ENCODE assay signal across 8 cellular contexts in genomic region chr22:39520874-39521857, GRCh38. TPM values are rescaled to one million over a fixed set of nuclear protein-coding genes. Genes with fewer than 3 reads are reported as not detected.
DNase-seq lines count a peak whose midpoint lies in the region; ATAC-seq and TF ChIP-seq lines count a peak whose summit lies in the region.

No MANE protein-coding gene starts in this region.

- DNase-seq in AG04450 (ENCODE audit: low read depth, low spot score), result no peak
- DNase-seq in SK-N-DZ (ENCODE audit: low spot score), result peak; percentile 67
- peak; percentile 71 to 84 for DNase-seq in activated naive CD4-positive, alpha-beta T cell treated with anti-CD3 and anti-CD28 coated beads, Interleukin-2, amount 50 U/mL, for 72 hours (ENCODE audit: low spot score in 2 of 2)
- DNase-seq in glomerular visceral epithelial cell (ENCODE audit: extremely low spot score), result peak; percentile 71
- DNase-seq in osteocyte (ENCODE audit: extremely low spot score, unreplicated experiment), result peak; percentile 89
- peak; percentile 92 for DNase-seq in ureter (ENCODE audit: low spot score)

- ATAC-seq in GM18858 (IDR thresholded peaks at IDR 0.05; ENCODE audit: unreplicated experiment) (peak; percentile 6), HG03280 (IDR thresholded peaks at IDR 0.05; ENCODE audit: unreplicated experiment) (peak; percentile 19)
- ATAC-seq in activated naive CD4-positive, alpha-beta T cell treated with anti-CD3 and anti-CD28 coated beads, Interleukin-2, amount 50 U/mL, for 72 hours, result peak; percentile 3 to 25

- no peaks in the 10 kb centered on the region for H3K9me3 Mint-ChIP-seq in activated naive CD4-positive, alpha-beta T cell treated with anti-CD3 and anti-CD28 coated beads, Interleukin-2, amount 50 U/mL, for 72 hours
- no peaks in the 10 kb centered on the region for H3K9me3 Mint-ChIP-seq in osteocyte (ENCODE audit: unreplicated experiment)

- peak overlapping the region; percentile 87 for H3K4me3 ChIP-seq in AG04450 (ENCODE audit: low read depth, low read length)

- peaks cover 4% of the 10 kb centered on the region; the same call in 1 of the 2 replicates for H3K9me3 ChIP-seq in AG04450 (ENCODE audit: control insufficient read depth, insufficient read depth, low read length)

- peaks cover 57% of the 10 kb centered on the region for H3K4me1 Mint-ChIP-seq in osteocyte (ENCODE audit: unreplicated experiment)

- POLR2A ChIA-PET in AG04450 (lab: Yijun Ruan, JAX), result interaction anchor here (1.2 to 2.3 kb wide), 5 partner anchors 9 to 203 kb away, joined by 4 to 45 read pairs (median 39); partner anchors contain the start of genes MIEF1, RPL3 and RPS19BP1

- H3K27ac ChIP-seq in AG04450 (ENCODE audit: low read depth, low read length), result peak overlapping the region; percentile 99

- CTCF ChIA-PET in AG04450 (lab: Charles Lee), result no interaction called here

- TF ChIP-seq CTCF in AG04450 (IDR thresholded peaks at IDR 0.05; ENCODE audit: low read depth, low read length), result no peak
- TF ChIP-seq CTCF in osteocyte (IDR thresholded peaks at IDR 0.05), result no peak

- peaks cover 34 to 60% of the 10 kb centered on the region in 2 donors for H3K36me3 Mint-ChIP-seq in activated naive CD4-positive, alpha-beta T cell treated with anti-CD3 and anti-CD28 coated beads, Interleukin-2, amount 50 U/mL, for 72 hours
- H3K36me3 Mint-ChIP-seq in osteocyte (ENCODE audit: unreplicated experiment), result peaks cover 38% of the 10 kb centered on the region

- H3K27ac Mint-ChIP-seq in activated naive CD4-positive, alpha-beta T cell treated with anti-CD3 and anti-CD28 coated beads, Interleukin-2, amount 50 U/mL, for 72 hours, result peak overlapping the region; percentile 97 to 100
- peak overlapping the region; percentile 95 for H3K27ac Mint-ChIP-seq in osteocyte (ENCODE audit: unreplicated experiment)

- H3K27me3 Mint-ChIP-seq in osteocyte (ENCODE audit: unreplicated experiment), result no peaks in the 10 kb centered on the region

- peak overlapping the region; percentile 92 for H3K4me3 Mint-ChIP-seq in osteocyte (ENCODE audit: unreplicated experiment)

- H3K27me3 ChIP-seq in AG04450 (ENCODE audit: control insufficient read depth, insufficient read depth, low read length), result no peaks in the 10 kb centered on the region

RNA-seq across cellular contexts. Expression of gene ATF4, which starts 0.8 kb away (rescaled TPM):
- 844 and 936 TPM in 2 replicates for polyA plus RNA-seq in AG04450 (2011; rRNA removed)
- 241 and 243 TPM in 2 replicates for polyA minus RNA-seq in AG04450 (2011; rRNA and poly(A)+ RNA removed)
- polyA plus RNA-seq in SK-N-DZ (2014; cell fraction: cytosol; rRNA removed), result 496 and 507 TPM in 2 replicates
- polyA plus RNA-seq in SK-N-DZ (2014; cell fraction: nucleus; rRNA removed), result 518 and 549 TPM in 2 replicates
- total RNA-seq in activated naive CD4-positive, alpha-beta T cell treated with anti-CD3 and anti-CD28 coated beads, Interleukin-2, amount 50 U/mL, for 72 hours, result 100 to 1,000 TPM; 460 to 506 TPM
- total RNA-seq in osteocyte (408 and 440 TPM in 2 replicates), ureter (381 TPM)

RNA-seq across cellular contexts. Expression of gene RPS19BP1, which starts 11.4 kb away (rescaled TPM):
- 50.8 and 53.0 TPM in 2 replicates for polyA plus RNA-seq in AG04450 (2011; rRNA removed)
- polyA minus RNA-seq in AG04450 (2011; rRNA and poly(A)+ RNA removed), result 7.3 and 9.3 TPM in 2 replicates
- polyA plus RNA-seq in SK-N-DZ (2014; cell fraction: cytosol; rRNA removed), result 151 and 169 TPM in 2 replicates
- polyA plus RNA-seq in SK-N-DZ (2014; cell fraction: nucleus; rRNA removed), result 143 and 168 TPM in 2 replicates
- 10 to 100 TPM; 47.6 to 64.2 TPM for total RNA-seq in activated naive CD4-positive, alpha-beta T cell treated with anti-CD3 and anti-CD28 coated beads, Interleukin-2, amount 50 U/mL, for 72 hours
- 51.1 and 53.1 TPM in 2 replicates for total RNA-seq in osteocyte
- total RNA-seq in ureter, result 43.2 TPM

RNA-seq across cellular contexts. Expression of gene MIEF1, which starts 19.1 kb away (rescaled TPM):
- polyA plus RNA-seq in AG04450 (2011; rRNA removed), result 18.9 and 19.2 TPM in 2 replicates
- polyA minus RNA-seq in AG04450 (2011; rRNA and poly(A)+ RNA removed), result 22.3 and 24.3 TPM in 2 replicates
- polyA plus RNA-seq in SK-N-DZ (2014; cell fraction: cytosol; rRNA removed), result 30.9 and 38.7 TPM in 2 replicates
- polyA plus RNA-seq in SK-N-DZ (2014; cell fraction: nucleus; rRNA removed), result 13.4 and 15.8 TPM in 2 replicates
- total RNA-seq in activated naive CD4-positive, alpha-beta T cell treated with anti-CD3 and anti-CD28 coated beads, Interleukin-2, amount 50 U/mL, for 72 hours, result 10 to 100 TPM; 37.5 to 52.2 TPM
- total RNA-seq in osteocyte (24.8 and 25.8 TPM in 2 replicates), ureter (30.1 TPM)

RNA-seq across cellular contexts. Expression of gene CACNA1I, which starts 49.4 kb away (rescaled TPM):
- polyA plus RNA-seq in AG04450 (2011; rRNA removed), result not detected in 2 replicates
- polyA minus RNA-seq in AG04450 (2011; rRNA and poly(A)+ RNA removed), result not detected in 2 replicates
- polyA plus RNA-seq in SK-N-DZ (2014; cell fraction: cytosol; rRNA removed), result not detected in 2 replicates
- not detected in 2 replicates for polyA plus RNA-seq in SK-N-DZ (2014; cell fraction: nucleus; rRNA removed)
- total RNA-seq in activated naive CD4-positive, alpha-beta T cell treated with anti-CD3 and anti-CD28 coated beads, Interleukin-2, amount 50 U/mL, for 72 hours, result 1 to 10 TPM in 1 of 2 donors, under 1 TPM in 1; 0.27 to 1.4 TPM
- total RNA-seq in osteocyte, result 0.03 TPM in 2 replicates
- 0.75 TPM for total RNA-seq in ureter
